Comparison of ENCODE assay signal across 10 cellular contexts in genomic region chr17:64291268-64291851, GRCh38. TPM values are rescaled to one million over a fixed set of nuclear protein-coding genes. Genes with fewer than 3 reads are reported as not detected.
DNase-seq lines count a peak whose midpoint lies in the region; ATAC-seq and TF ChIP-seq lines count a peak whose summit lies in the region.
"Had no signal": no experiment of that assay in that cellular context is flagged by ENCODE, and none has a peak within 500 bp of the region (broad histone marks: within the 10 kb centered on the region; RNA-seq: fewer than 3 reads in every experiment).

No MANE protein-coding gene starts in this region.

- H3K4me1 Mint-ChIP-seq in activated CD4-positive, alpha-beta T cell treated with anti-CD3 and anti-CD28 coated beads, Interleukin-2, amount 10 ng/mL, durations not matched to agents 24 days and 14 days, result no peaks in the 10 kb centered on the region

- no peak overlapping the region for H3K27ac Mint-ChIP-seq in activated CD4-positive, alpha-beta T cell treated with anti-CD3 and anti-CD28 coated beads, Interleukin-2, amount 10 ng/mL, durations not matched to agents 24 days and 14 days
- H3K27ac Mint-ChIP-seq: activated T-cell treated with anti-CD3 and anti-CD28 coated beads, Interleukin-2, amount 50 U/mL, for 24 hours had no signal

- H3K4me3 ChIP-seq in Karpas-422 (ENCODE audit: low read length), result no peak overlapping the region
- no peak overlapping the region for H3K4me3 ChIP-seq in astrocyte of the spinal cord (ENCODE audit: low read depth, low read length)
- H3K4me3 ChIP-seq in trophoblast cell (ENCODE audit: low read depth, low read length), result no peak overlapping the region
- H3K4me3 ChIP-seq: mucosa of descending colon had no signal

- peak; percentile 62 for DNase-seq in activated CD4-positive, alpha-beta T cell treated with anti-CD3 and anti-CD28 coated beads, Interleukin-2, amount 10 ng/mL, durations not matched to agents 24 days and 14 days
- DNase-seq in activated CD4-positive, alpha-beta T cell treated with anti-CD3 and anti-CD28 coated beads, Interleukin-2, amount 50 U/mL, for 48 hours, result no peak
- peak; percentile 73 for DNase-seq in Karpas-422
- DNase-seq in astrocyte of the spinal cord (ENCODE audit: low read depth, low spot score), result no peak
- peak; percentile 43 to 82 for DNase-seq in trophoblast cell
- DNase-seq in NCI-H1092 (lab: John Stamatoyannopoulos, UW), result no peak
- DNase-seq in activated effector memory CD4-positive, alpha-beta T cell treated with anti-CD3 and anti-CD28 coated beads, Interleukin-2, amount 50 U/mL, for 16 hours, result no peak
- DNase-seq: activated T-cell treated with anti-CD3 and anti-CD28 coated beads, Interleukin-2, amount 50 U/mL, for 24 hours; mucosa of descending colon had no signal

- no peak overlapping the region for H4K91ac ChIP-seq in trophoblast cell (ENCODE audit: low read depth, low read length)

- no peak overlapping the region for H4K8ac ChIP-seq in trophoblast cell (ENCODE audit: low read depth, low read length)

- no peak overlapping the region for H2AFZ ChIP-seq in Karpas-422 (ENCODE audit: low read length)
- no peak overlapping the region for H2AFZ ChIP-seq in trophoblast cell (ENCODE audit: insufficient read depth, low read length, poor library complexity)

- H3K14ac ChIP-seq in trophoblast cell (ENCODE audit: low read length), result no peak overlapping the region

- peaks cover 12% of the 10 kb centered on the region for H3K9me3 Mint-ChIP-seq in activated CD4-positive, alpha-beta T cell treated with anti-CD3 and anti-CD28 coated beads, Interleukin-2, amount 10 ng/mL, durations not matched to agents 24 days and 14 days

- H3K27me3 ChIP-seq in Karpas-422 (ENCODE audit: low read length), result 0 out of 2 replicates have a peak, but pooled peaks cover 1% of the 10 kb centered on the region
- H3K27me3 ChIP-seq in trophoblast cell (ENCODE audit: insufficient read depth, low read length), result no peaks in the 10 kb centered on the region

- H3K27ac ChIP-seq in Karpas-422 (ENCODE audit: low read length) (no peak overlapping the region), trophoblast cell (ENCODE audit: low read depth, low read length) (no peak overlapping the region)

- no peak overlapping the region for H3K23ac ChIP-seq in trophoblast cell (ENCODE audit: low read length)

- H2BK12ac ChIP-seq in trophoblast cell (ENCODE audit: low read length), result no peak overlapping the region

- in situ Hi-C loops in astrocyte of the spinal cord (cut with HindIII; ENCODE audit: low sequenced_read_pairs), result no loop called here

- H3K4me1 ChIP-seq in Karpas-422 (ENCODE audit: low read length) (peaks cover 6% of the 10 kb centered on the region), trophoblast cell (ENCODE audit: control insufficient read depth in 1 of 2, insufficient read depth in 2 of 2, low read length in 2 of 2) (peaks cover 1 to 2% of the 10 kb centered on the region in 2 experiments)

- peaks cover 12% of the 10 kb centered on the region for H3K9me3 ChIP-seq in Karpas-422 (ENCODE audit: low read length)
- peaks cover 3% of the 10 kb centered on the region for H3K9me3 ChIP-seq in trophoblast cell (ENCODE audit: insufficient read depth, low read depth, low read length)
- H3K9me3 ChIP-seq: mucosa of descending colon had no signal

- H3K4me2 ChIP-seq in Karpas-422 (ENCODE audit: low read depth, low read length, poor library complexity, severe bottlenecking) (no peak overlapping the region), trophoblast cell (ENCODE audit: low read length) (no peak overlapping the region)

- H3K36me3 ChIP-seq in Karpas-422 (ENCODE audit: insufficient read depth, low read length) (no peaks in the 10 kb centered on the region), trophoblast cell (ENCODE audit: control insufficient read depth in 1 of 2, insufficient read depth in 2 of 2, low read length in 2 of 2) (no peaks in the 10 kb centered on the region)

- intact Hi-C loops in activated CD4-positive, alpha-beta T cell treated with anti-CD3 and anti-CD28 coated beads, Interleukin-2, amount 10 ng/mL, durations not matched to agents 24 days and 14 days (cut with micrococcal nuclease), result no loop called here

- no peak overlapping the region for H3K4me3 Mint-ChIP-seq in activated CD4-positive, alpha-beta T cell treated with anti-CD3 and anti-CD28 coated beads, Interleukin-2, amount 10 ng/mL, durations not matched to agents 24 days and 14 days
- H3K4me3 Mint-ChIP-seq: activated T-cell treated with anti-CD3 and anti-CD28 coated beads, Interleukin-2, amount 50 U/mL, for 24 hours had no signal

- H3K36me3 Mint-ChIP-seq in activated CD4-positive, alpha-beta T cell treated with anti-CD3 and anti-CD28 coated beads, Interleukin-2, amount 10 ng/mL, durations not matched to agents 24 days and 14 days (ENCODE audit: low read depth), result no peaks in the 10 kb centered on the region

- peak; percentile 45 for TF ChIP-seq CTCF in astrocyte of the spinal cord (IDR thresholded peaks at IDR 0.05; ENCODE audit: low read depth, low read length)

- ATAC-seq in HG03025 (IDR thresholded peaks at IDR 0.05; ENCODE audit: low FRiP score, unreplicated experiment), result no peak
- ATAC-seq: mucosa of descending colon had no signal

- H4K12ac ChIP-seq in trophoblast cell (ENCODE audit: low read depth, low read length), result no peak overlapping the region

- peaks cover 2% of the 10 kb centered on the region for H3K79me1 ChIP-seq in trophoblast cell (ENCODE audit: low read length)

- H3K9me2 ChIP-seq in Karpas-422 (replicated peaks; ENCODE audit: insufficient read depth, low read length), result no peaks in the 10 kb centered on the region

- H3K79me2 ChIP-seq in Karpas-422 (ENCODE audit: low read length) (no peaks in the 10 kb centered on the region), trophoblast cell (ENCODE audit: control insufficient read depth, insufficient read depth, low read length, poor library complexity) (no peaks in the 10 kb centered on the region)

- no peak overlapping the region for H3K4ac ChIP-seq in trophoblast cell (ENCODE audit: low read depth, low read length)

- no peaks in the 10 kb centered on the region for H4K20me1 ChIP-seq in Karpas-422 (ENCODE audit: insufficient read depth, low read depth, low read length)

- no peak overlapping the region for H2BK120ac ChIP-seq in trophoblast cell (ENCODE audit: insufficient read depth, low read length, poor library complexity)

- H2AK5ac ChIP-seq in trophoblast cell (ENCODE audit: low read length), result no peak overlapping the region

- no peak overlapping the region for H3K18ac ChIP-seq in trophoblast cell (ENCODE audit: low read length)

- H3K27me3 Mint-ChIP-seq in activated CD4-positive, alpha-beta T cell treated with anti-CD3 and anti-CD28 coated beads, Interleukin-2, amount 10 ng/mL, durations not matched to agents 24 days and 14 days, result peaks cover 6% of the 10 kb centered on the region
- H3K27me3 Mint-ChIP-seq: activated T-cell treated with anti-CD3 and anti-CD28 coated beads, Interleukin-2, amount 50 U/mL, for 24 hours had no signal

- WGBS in trophoblast cell (ENCODE audit: extremely low coverage, insufficient coverage, insufficient read length), result no CpG with 5 or more reads among the region's 9 CpGs

- H3K9ac ChIP-seq in Karpas-422 (ENCODE audit: low read length), result no peak overlapping the region
- no peak overlapping the region for H3K9ac ChIP-seq in trophoblast cell (ENCODE audit: low read length)

- no peak overlapping the region for H2BK5ac ChIP-seq in trophoblast cell (ENCODE audit: low read depth, low read length, poor library complexity)

RNA-seq across cellular contexts. Expression of gene TEX2, which starts 28.3 kb away (rescaled TPM):
- total RNA-seq in activated CD4-positive, alpha-beta T cell treated with anti-CD3 and anti-CD28 coated beads, Interleukin-2, amount 10 ng/mL, durations not matched to agents 24 days and 14 days, result 22.2 and 23.9 TPM in 2 replicates
- total RNA-seq in Karpas-422 (2014; rRNA removed; shearing (Covaris generic); ENCODE audit: low replicate concordance), result 5.5 and 5.6 TPM in 2 replicates
- 46.2 and 46.6 TPM in 2 replicates for polyA plus RNA-seq in trophoblast cell (2013)

Comparison
In these comparisons a context has a peak if more than half of its experiments do, and no peak if none do; other contexts are left out.
1. DNase-seq: peak in activated CD4-positive, alpha-beta T cell treated with anti-CD3 and anti-CD28 coated beads, Interleukin-2, amount 10 ng/mL, durations not matched to agents 24 days and 14 days (single experiment), Karpas-422 (single experiment) and trophoblast cell (2 of 2); none in activated CD4-positive, alpha-beta T cell treated with anti-CD3 and anti-CD28 coated beads, Interleukin-2, amount 50 U/mL, for 48 hours (0 of 2), astrocyte of the spinal cord (single experiment), NCI-H1092 (single experiment) and activated effector memory CD4-positive, alpha-beta T cell treated with anti-CD3 and anti-CD28 coated beads, Interleukin-2, amount 50 U/mL, for 16 hours (single experiment).